In genomic region chr6:45445749-45446454, GRCh38 we compare ENCODE assay signal across 8 cellular contexts.
DNase-seq lines count a peak whose midpoint lies in the region; ATAC-seq and TF ChIP-seq lines count a peak whose summit lies in the region.

No MANE protein-coding gene starts in this region.

- peak; percentile 93 for ATAC-seq in left lung
- peak; percentile 92 for ATAC-seq in thoracic aorta (ENCODE audit: insufficient number of reproducible peaks, low FRiP score, low read depth)
- ATAC-seq in GM18873 (IDR thresholded peaks at IDR 0.05; ENCODE audit: low FRiP score, unreplicated experiment), result no peak
- no peak for ATAC-seq in HG02870 (IDR thresholded peaks at IDR 0.05; ENCODE audit: unreplicated experiment)

- DNase-seq in C1 segment of cervical spinal cord (lab: John Stamatoyannopoulos, UW) (peak in 9 of 14 donors; percentile 2 to 67 (median 24)), HS-27A (ENCODE audit: low read depth) (peak; percentile 99), RWPE1 (ENCODE audit: low spot score) (peak; percentile 86), coronary artery (ENCODE audit: low spot score) (peak; percentile 79), left lung (peak; percentile 73 to 77), thoracic aorta (ENCODE audit: low spot score) (peak; percentile 19)

- no peaks in the 10 kb centered on the region for H3K9me3 ChIP-seq in left lung
- H3K9me3 ChIP-seq in thoracic aorta, result no peaks in the 10 kb centered on the region

- peak overlapping the region; percentile 87; the same call in 1 of the 2 replicates for H3K27ac ChIP-seq in RWPE1
- H3K27ac ChIP-seq in coronary artery, result peak overlapping the region; percentile 45
- H3K27ac ChIP-seq in left lung, result peak overlapping the region; percentile 79 to 83
- peak overlapping the region in 1 of 2 donors; percentile 9 for H3K27ac ChIP-seq in thoracic aorta

- intact Hi-C loops in left lung (cut with DNase I), result no loop called here

- CTCF ChIA-PET in RWPE1 (lab: Yijun Ruan, JAX), result interaction anchor here (0.6 kb wide), 1 partner anchor 1415 kb away, joined by 3 read pairs; no protein-coding TSS in a partner anchor

- TF ChIP-seq CTCF in RWPE1 (conservative IDR thresholded peaks at IDR 0.05; ENCODE audit: low read depth), result no peak
- no peak for TF ChIP-seq CTCF in coronary artery (IDR thresholded peaks at IDR 0.05)
- TF ChIP-seq CTCF in left lung (IDR thresholded peaks at IDR 0.05), result no peak
- TF ChIP-seq CTCF in thoracic aorta (IDR thresholded peaks at IDR 0.05), result no peak

- H3K4me1 ChIP-seq in left lung (peaks cover 12 to 48% of the 10 kb centered on the region in 2 donors), thoracic aorta (ENCODE audit: control insufficient read depth in 1 of 2, low read depth in 2 of 2) (peaks cover 18 to 21% of the 10 kb centered on the region in 2 donors)

- no peaks in the 10 kb centered on the region for H3K27me3 ChIP-seq in left lung
- H3K27me3 ChIP-seq in thoracic aorta (replicated peaks; ENCODE audit: insufficient read depth), result no peaks in the 10 kb centered on the region

- H3K4me3 ChIP-seq in coronary artery, result peak overlapping the region; percentile 16
- H3K4me3 ChIP-seq in left lung, result peak overlapping the region in 1 of 2 donors; percentile 11
- H3K4me3 ChIP-seq in thoracic aorta, result peak overlapping the region; percentile 10

- POLR2A ChIA-PET in RWPE1 (lab: Yijun Ruan, JAX; ENCODE audit: low non-redundant PET), result no interaction called here

- no peaks in the 10 kb centered on the region for H3K36me3 ChIP-seq in left lung
- H3K36me3 ChIP-seq in thoracic aorta, result no peaks in the 10 kb centered on the region

Comparison
In these comparisons a context has a peak if more than half of its experiments do, and no peak if none do; other contexts are left out.
1. DNase-seq: peak in every context shown above with its lines; median percentile 99 in HS-27A; 86 in RWPE1; 79 in coronary artery; 75 in left lung; 24 in C1 segment of cervical spinal cord; 19 in thoracic aorta.
2. ATAC-seq: peak in left lung (single experiment) and thoracic aorta (single experiment); none in GM18873 (single experiment) and HG02870 (single experiment).